In the genomic region with DNA sequence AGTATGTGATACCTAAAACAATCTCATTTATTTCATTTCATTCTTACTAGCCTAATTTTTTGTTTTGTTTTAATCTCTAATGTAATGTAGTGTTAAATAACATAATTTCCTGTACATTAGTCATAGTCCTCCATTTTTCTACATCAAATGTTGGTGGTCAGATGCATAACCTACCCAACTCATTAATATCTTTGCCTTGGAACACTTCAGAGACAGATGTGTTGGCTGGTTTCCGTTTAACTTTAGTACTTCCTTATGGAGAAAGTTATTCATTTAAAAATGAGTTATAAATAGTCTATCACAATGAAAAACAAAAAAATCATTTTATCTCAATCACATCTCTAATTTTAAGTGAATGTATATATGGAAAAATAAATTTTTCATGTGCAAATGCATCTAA, we compare ENCODE assay signal across 29 cellular contexts.
"Had no signal": no experiment of that assay in that cellular context is flagged by ENCODE, and none has a peak within 500 bp of the region (broad histone marks: within the 10 kb centered on the region; RNA-seq: fewer than 3 reads in every experiment).

No MANE protein-coding gene starts in this region.

- H3K4me2 ChIP-seq: neural progenitor cell had no signal

- H3K36me3 Mint-ChIP-seq: immature natural killer cell; mesothelial cell of epicardium; naive B cell; natural killer cell; neural progenitor cell; stimulated activated naive B cell treated with anti-CD40 and anti-IgM and Interleukin-4, amounts not matched to agents 10 μg/mL and 1 μg/mL and 100 μg/mL, for 72 hours had no signal

- H3K4me3 Mint-ChIP-seq: immature natural killer cell; mesothelial cell of epicardium; naive B cell; natural killer cell; nephron progenitor cell; neural progenitor cell; stimulated activated naive B cell treated with anti-CD40 and anti-IgM and Interleukin-4, amounts not matched to agents 10 μg/mL and 1 μg/mL and 100 μg/mL, for 72 hours had no signal

- H3K4me1 Mint-ChIP-seq: immature natural killer cell; naive B cell; natural killer cell; neural progenitor cell; stimulated activated naive B cell treated with anti-CD40 and anti-IgM and Interleukin-4, amounts not matched to agents 10 μg/mL and 1 μg/mL and 100 μg/mL, for 72 hours had no signal

- H3K9ac ChIP-seq: neural progenitor cell had no signal

- H3K4me1 ChIP-seq: left ventricle myocardium inferior, neural progenitor cell, right atrium auricular region, right lobe of liver, stomach, testis, upper lobe of right lung had no signal

- H3K9me3 ChIP-seq: left ventricle myocardium inferior, neutrophil, right atrium auricular region, right lobe of liver, stomach, testis, tibial artery, upper lobe of right lung had no signal

- DNase-seq: hypothalamus; immature natural killer cell; kidney; left ventricle myocardium inferior; mesendoderm; naive B cell; natural killer cell; nephron progenitor cell; occipital lobe; right lobe of liver; stimulated activated CD4-positive, alpha-beta T cell treated with anti-CD3 and anti-CD28 coated beads, Interleukin-12 subunit alpha, Interleukin-12 subunit beta, amount 100 ng/mL, for 4 hours; stimulated activated CD4-positive, alpha-beta T cell treated with anti-CD3 and anti-CD28 coated beads, Interleukin-15, amount 100 ng/mL, for 24 hours; stimulated activated CD4-positive, alpha-beta T cell treated with anti-CD3 and anti-CD28 coated beads, Interleukin-2, amount 100 ng/mL, for 24 hours; stimulated activated CD4-positive, alpha-beta T cell treated with anti-CD3 and anti-CD28 coated beads, Interleukin-4, amount 100 ng/mL, for 1 hour; stimulated activated naive B cell treated with anti-CD40 and anti-IgM and Interleukin-4, amounts not matched to agents 10 μg/mL and 1 μg/mL and 100 μg/mL, for 72 hours; stimulated activated naive CD8-positive, alpha-beta T cell treated with anti-CD3 and anti-CD28 coated beads, Interleukin-15, Interleukin-2, amounts not matched to agents 100 U/mL and 50 U/mL, for 24 hours; stomach; testis; tibial artery; trophoblast cell; upper lobe of right lung had no signal

- H3K9me3 Mint-ChIP-seq: immature natural killer cell, neural progenitor cell had no signal

- H3K4me3 ChIP-seq: left ventricle myocardium inferior, lung, neural progenitor cell, right atrium auricular region, right lobe of liver, stomach, testis, tibial artery, upper lobe of right lung had no signal

- H3K36me3 ChIP-seq: left ventricle myocardium inferior, neural progenitor cell, neutrophil, right atrium auricular region, right lobe of liver, stomach, tibial artery, upper lobe of right lung had no signal

- H3K27me3 ChIP-seq: neural progenitor cell, neutrophil, right atrium auricular region, right lobe of liver, stomach, testis, tibial artery, upper lobe of right lung had no signal

- H3K27ac ChIP-seq: left ventricle myocardium inferior, neural progenitor cell, neutrophil, right atrium auricular region, right lobe of liver, stomach, testis, tibial artery, upper lobe of right lung had no signal

- H3K27ac Mint-ChIP-seq: immature natural killer cell; mesothelial cell of epicardium; naive B cell; natural killer cell; nephron progenitor cell; neural progenitor cell; progenitor cell of endocrine pancreas; stimulated activated naive B cell treated with anti-CD40 and anti-IgM and Interleukin-4, amounts not matched to agents 10 μg/mL and 1 μg/mL and 100 μg/mL, for 72 hours had no signal

- H3K27me3 Mint-ChIP-seq: naive B cell; progenitor cell of endocrine pancreas; stimulated activated naive B cell treated with anti-CD40 and anti-IgM and Interleukin-4, amounts not matched to agents 10 μg/mL and 1 μg/mL and 100 μg/mL, for 72 hours had no signal

- FAIRE-seq: islet of Langerhans, urothelium cell line had no signal

- H2AFZ ChIP-seq: neural progenitor cell had no signal
